Comparison of ENCODE assay signal across 8 cellular contexts in the genomic region with DNA sequence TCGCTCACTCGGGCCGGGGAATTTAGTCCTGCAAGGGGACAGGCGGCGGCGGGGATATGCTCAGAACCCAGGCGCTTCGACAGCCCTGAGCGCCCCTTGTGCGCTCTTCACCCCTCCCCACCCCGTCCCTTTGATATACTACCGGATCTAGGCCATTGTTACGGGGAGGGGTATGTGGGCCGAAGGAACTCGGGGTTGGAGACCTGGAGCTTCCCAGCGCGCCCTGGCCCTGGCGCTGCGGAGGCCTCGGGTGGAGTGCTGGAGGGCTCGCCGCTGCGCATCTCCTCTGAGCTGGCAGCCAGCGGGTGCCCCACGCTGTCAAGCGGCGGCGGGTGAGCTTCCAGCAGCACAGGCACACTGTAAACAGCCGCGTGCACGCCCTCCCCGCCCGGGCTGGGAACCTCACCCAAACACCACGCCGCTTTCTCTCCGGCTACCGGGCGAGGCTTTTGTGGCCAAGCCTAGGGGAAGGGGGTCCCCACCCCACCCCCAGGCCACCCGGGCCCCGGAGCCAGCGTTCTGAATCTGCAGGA. TPM values are rescaled to one million over a fixed set of nuclear protein-coding genes. Genes with fewer than 3 reads are reported as not detected.
A peak's percentile ranks its signal among the peaks of the same experiment; 100 is the strongest.
DNase-seq lines count a peak whose midpoint lies in the region; ATAC-seq and TF ChIP-seq lines count a peak whose summit lies in the region.

No MANE protein-coding gene starts in this region.

- H3K27me3 Mint-ChIP-seq in activated CD8-positive, alpha-beta T cell treated with anti-CD3 and anti-CD28 coated beads for 36 hours, result no peaks in the 10 kb centered on the region

- intact Hi-C loops in activated CD8-positive, alpha-beta T cell treated with anti-CD3 and anti-CD28 coated beads for 36 hours (cut with micrococcal nuclease), result loop anchor here (5.0 kb wide), 2 partner anchors 55 to 335 kb away; a partner anchor contains a TSS
- intact Hi-C loops in heart right ventricle (cut with DNase I), result loop anchor here in 9 of 10 donors (1.0 to 10.0 kb wide), 11 partner anchors 40 to 417 kb away; a partner anchor contains a TSS

- H3K9me3 Mint-ChIP-seq in activated CD8-positive, alpha-beta T cell treated with anti-CD3 and anti-CD28 coated beads for 36 hours, result no peaks in the 10 kb centered on the region

- peak overlapping the region; percentile 21 to 89 (median 82) for H3K27ac ChIP-seq in heart right ventricle

- peaks cover 6 to 72% (median 52%) of the 10 kb centered on the region in 9 donors for H3K4me1 ChIP-seq in heart right ventricle

- no peaks in the 10 kb centered on the region for H3K36me3 ChIP-seq in heart right ventricle

- WGBS in heart right ventricle, 2 donors, result 24 to 28% methylated on average over 36 to 38 of the region's 41 CpGs

- peaks cover 0 to 100% (median 0%) of the 10 kb centered on the region in 7 donors for H3K27me3 ChIP-seq in heart right ventricle

- DNase-seq in activated CD8-positive, alpha-beta memory T cell treated with anti-CD3 and anti-CD28 coated beads for 24 hours, result peak; percentile 71
- no peak for DNase-seq in activated CD8-positive, alpha-beta memory T cell treated with anti-CD3 and anti-CD28 coated beads, Interleukin-2, amount 50 U/mL, for 48 hours
- peak; percentile 55 for DNase-seq in activated CD8-positive, alpha-beta T cell treated with anti-CD3 and anti-CD28 coated beads for 36 hours
- DNase-seq in heart right ventricle, result peak in 1 of 2 donors; percentile 57
- no peak for DNase-seq in retinal pigment epithelial cell (ENCODE audit: low read depth)
- DNase-seq in T-helper 9 cell, result no peak
- no peak for DNase-seq in glomerular visceral epithelial cell (ENCODE audit: extremely low spot score)

- H3K4me3 Mint-ChIP-seq in activated CD8-positive, alpha-beta T cell treated with anti-CD3 and anti-CD28 coated beads for 36 hours, result peak overlapping the region; percentile 76

- H3K4me3 ChIP-seq in heart right ventricle (peak overlapping the region; percentile 32 to 56 (median 53)), retinal pigment epithelial cell (ENCODE audit: low read length) (peak overlapping the region; percentile 32)

- no peak for ATAC-seq in activated CD8-positive, alpha-beta T cell treated with anti-CD3 and anti-CD28 coated beads for 36 hours
- ATAC-seq in heart right ventricle (peak in 6 of 8 donors; percentile 10 to 43 (median 22)), GM21367 (IDR thresholded peaks at IDR 0.05; ENCODE audit: unreplicated experiment) (no peak)

- no peaks in the 10 kb centered on the region for H3K9me3 ChIP-seq in heart right ventricle

- POLR2A ChIA-PET in activated CD8-positive, alpha-beta T cell treated with anti-CD3 and anti-CD28 coated beads for 36 hours (lab: Charles Lee), result interaction anchor here (0.9 to 2.2 kb wide), 5 partner anchors 24 to 55 kb away, joined by 3 to 11 read pairs (median 4); a partner anchor contains a TSS

- H3K4me1 Mint-ChIP-seq in activated CD8-positive, alpha-beta T cell treated with anti-CD3 and anti-CD28 coated beads for 36 hours (ENCODE audit: low read depth), result peaks cover 18% of the 10 kb centered on the region

- no peaks in the 10 kb centered on the region for H3K36me3 Mint-ChIP-seq in activated CD8-positive, alpha-beta T cell treated with anti-CD3 and anti-CD28 coated beads for 36 hours (ENCODE audit: low read depth)

- no peak for TF ChIP-seq CTCF in activated CD8-positive, alpha-beta T cell treated with anti-CD3 and anti-CD28 coated beads for 36 hours (IDR thresholded peaks at IDR 0.05)
- no peak for TF ChIP-seq CTCF in heart right ventricle (IDR thresholded peaks at IDR 0.05)
- no peak for TF ChIP-seq CTCF in retinal pigment epithelial cell (conservative IDR thresholded peaks at IDR 0.05; ENCODE audit: low read depth, low read length)

- CTCF ChIA-PET in activated CD8-positive, alpha-beta T cell treated with anti-CD3 and anti-CD28 coated beads for 36 hours (lab: Charles Lee), result interaction anchor here (1.2 to 2.0 kb wide), 2 partner anchors 16 to 55 kb away, joined by 4 to 6 read pairs; a partner anchor contains a TSS

- H3K27ac Mint-ChIP-seq in activated CD8-positive, alpha-beta T cell treated with anti-CD3 and anti-CD28 coated beads for 36 hours, result no peak overlapping the region

RNA-seq across cellular contexts. Expression of a gene that starts 54.5 kb away (rescaled TPM):
- total RNA-seq in activated CD8-positive, alpha-beta T cell treated with anti-CD3 and anti-CD28 coated beads for 36 hours, result 10 to 100 TPM; 38.3 to 39.6 TPM
- 10 to 100 TPM; 12.4 to 27.2 (median 19.9) TPM for total RNA-seq in heart right ventricle
- 10 to 100 TPM in 1 of 2 donors, 1 to 10 TPM in 1; 9.1 to 10.5 TPM for polyA plus RNA-seq in heart right ventricle

Comparison
In these comparisons a context has a peak if more than half of its experiments do, and no peak if none do; other contexts are left out.
1. DNase-seq: peak in activated CD8-positive, alpha-beta memory T cell treated with anti-CD3 and anti-CD28 coated beads for 24 hours (single experiment) and activated CD8-positive, alpha-beta T cell treated with anti-CD3 and anti-CD28 coated beads for 36 hours (single experiment); none in activated CD8-positive, alpha-beta memory T cell treated with anti-CD3 and anti-CD28 coated beads, Interleukin-2, amount 50 U/mL, for 48 hours (single experiment), retinal pigment epithelial cell (single experiment), T-helper 9 cell (single experiment) and glomerular visceral epithelial cell (single experiment).
2. ATAC-seq: peak in heart right ventricle (6 of 8); none in activated CD8-positive, alpha-beta T cell treated with anti-CD3 and anti-CD28 coated beads for 36 hours (single experiment) and GM21367 (single experiment).